In genomic region chrX:149392896-149393295, GRCh38 we compare ENCODE assay signal across 27 cellular contexts.
DNase-seq lines count a peak whose midpoint lies in the region; ATAC-seq, FAIRE-seq and TF ChIP-seq lines count a peak whose summit lies in the region.
"Had no signal": no experiment of that assay in that cellular context is flagged by ENCODE, and none has a peak within 500 bp of the region (broad histone marks: within the 10 kb centered on the region; RNA-seq: fewer than 3 reads in every experiment).

No MANE protein-coding gene starts in this region.

- peak; percentile 64 for DNase-seq in DMS153 treated with DMSO at 0.1 percent for 48 hours (lab: John Stamatoyannopoulos, UW; ENCODE audit: unreplicated experiment)
- DNase-seq in NCI-H2029 (lab: John Stamatoyannopoulos, UW), result peak; percentile 52
- no peak for DNase-seq in left ventricle myocardium inferior
- DNase-seq: activated CD4-positive, alpha-beta T cell treated with anti-CD3 and anti-CD28 coated beads, Interleukin-2, amount 50 U/mL, for 4 hours; activated naive CD4-positive, alpha-beta T cell treated with anti-CD3 and anti-CD28 coated beads, Interleukin-2, amount 10 ng/mL, durations not matched to agents 7 days and 5 days; amygdala; Caco-2; effector memory CD8-positive, alpha-beta T cell; foreskin fibroblast; head of caudate nucleus; NCI-H2107; NCI-H524; ovary; small intestine; stimulated activated CD4-positive, alpha-beta T cell treated with anti-CD3 and anti-CD28 coated beads, Interleukin-1b, Interleukin-23, amount 100 ng/mL, for 48 hours; transverse colon had no signal

- ATAC-seq in HG03159 (IDR thresholded peaks at IDR 0.05; ENCODE audit: unreplicated experiment) (no peak), HG02852 (IDR thresholded peaks at IDR 0.05; ENCODE audit: unreplicated experiment) (no peak)
- ATAC-seq: effector memory CD8-positive, alpha-beta T cell; esophagus mucosa had no signal

- FAIRE-seq in colon (lab: Jason Lieb, UNC), result peak; percentile 21
- FAIRE-seq: H1, small intestine, TTC549 had no signal

- H3K27ac ChIP-seq in 22Rv1 (peak overlapping the region; percentile 51), left ventricle myocardium inferior (replicated peaks) (no peak overlapping the region)
- H3K27ac ChIP-seq: breast epithelium, C4-2B, coronary artery, ovary, transverse colon had no signal

- no peaks in the 10 kb centered on the region for H3K27me3 ChIP-seq in left ventricle myocardium inferior (ENCODE audit: low read depth)
- H3K27me3 ChIP-seq: breast epithelium, ovary, transverse colon had no signal

- no peak for TF ChIP-seq CTCF in 22Rv1 (IDR thresholded peaks at IDR 0.05)
- no peak for TF ChIP-seq CTCF in left ventricle myocardium inferior (IDR thresholded peaks at IDR 0.05; ENCODE audit: borderline replicate concordance)

- H3K9me3 ChIP-seq in left ventricle myocardium inferior (replicated peaks), result no peaks in the 10 kb centered on the region
- H3K9me3 ChIP-seq: Caco-2, ovary, transverse colon had no signal

- no peak overlapping the region for H3K4me3 ChIP-seq in left ventricle myocardium inferior
- H3K4me3 ChIP-seq: breast epithelium, coronary artery, lung, ovary, transverse colon had no signal

- H3K36me3 ChIP-seq in left ventricle myocardium inferior, result no peaks in the 10 kb centered on the region
- H3K36me3 ChIP-seq: breast epithelium, ovary, transverse colon had no signal

- H3K4me1 ChIP-seq in left ventricle myocardium inferior, result no peaks in the 10 kb centered on the region
- H3K4me1 ChIP-seq: breast epithelium, Caco-2, transverse colon had no signal

- intact Hi-C loops in left ventricle myocardium inferior (cut with micrococcal nuclease), result no loop called here
